In the genomic region with DNA sequence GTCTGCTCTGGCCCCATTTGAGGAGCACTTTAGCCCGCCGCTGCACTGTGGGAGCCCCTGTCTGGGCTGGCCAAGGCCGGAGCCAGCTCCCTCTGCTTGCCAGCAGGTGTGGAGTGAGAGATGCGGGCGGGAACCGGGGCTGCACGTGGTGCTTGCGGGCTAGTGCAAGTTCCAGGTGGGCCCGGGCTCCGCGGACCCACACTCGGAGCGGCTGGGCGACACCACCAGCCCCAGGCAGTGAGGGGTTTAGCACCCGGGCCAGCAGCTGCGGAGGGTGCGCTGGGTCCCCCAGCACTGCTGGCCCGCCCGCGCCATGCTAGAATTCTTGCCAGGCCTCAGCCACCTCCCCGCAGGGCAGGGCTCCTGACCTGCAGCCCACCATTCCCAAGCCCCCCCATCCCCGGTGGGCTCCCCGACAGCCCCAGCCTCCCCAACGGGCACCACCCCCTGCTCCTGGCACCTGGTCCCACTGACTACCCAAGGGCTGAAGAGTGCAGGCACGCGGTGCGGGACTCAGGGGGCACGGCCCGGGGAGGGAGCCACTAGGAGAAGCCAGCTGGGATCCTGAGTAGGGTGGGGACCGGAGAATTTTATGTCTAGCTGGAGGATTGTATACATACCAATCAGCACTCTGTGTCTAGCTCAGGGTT, we compare ENCODE assay signal across 7 cellular contexts.
"Had no signal": no experiment of that assay in that cellular context is flagged by ENCODE, and none has a peak within 500 bp of the region (broad histone marks: within the 10 kb centered on the region; RNA-seq: fewer than 3 reads in every experiment).

No MANE protein-coding gene starts in this region.

- H3K27ac ChIP-seq: HL-60 had no signal

- H3K27ac Mint-ChIP-seq: IgD-negative memory B cell had no signal

- H3K27me3 Mint-ChIP-seq: IgD-negative memory B cell had no signal

- H3K4me3 Mint-ChIP-seq: IgD-negative memory B cell had no signal

- FAIRE-seq: HepG2, HTR-8/SVneo, K562 had no signal

- ATAC-seq: HepG2, K562 had no signal

- DNase-seq: IMR-90, KBM-7 had no signal

- H3K4me3 ChIP-seq: K562 had no signal
